ENCODE assay signal across 11 cellular contexts in genomic region chr11:69007978-69008381, GRCh38. TPM values are rescaled to one million over a fixed set of nuclear protein-coding genes. Genes with fewer than 3 reads are reported as not detected.
DNase-seq lines count a peak whose midpoint lies in the region; ATAC-seq and TF ChIP-seq lines count a peak whose summit lies in the region.
"Had no signal": no experiment of that assay in that cellular context is flagged by ENCODE, and none has a peak within 500 bp of the region (broad histone marks: within the 10 kb centered on the region; RNA-seq: fewer than 3 reads in every experiment).

No MANE protein-coding gene starts in this region.

- H2AFZ ChIP-seq in neuronal stem cell (ENCODE audit: low read length): peak overlapping the region; percentile 32

- H3K14ac ChIP-seq in neuronal stem cell (ENCODE audit: low read length): no peak overlapping the region

- H3K27ac ChIP-seq in neuronal stem cell (replicated peaks; ENCODE audit: low read length): no peak overlapping the region
- H3K27ac ChIP-seq in aorta (ENCODE audit: low read depth in 1 of 2, low read length in 2 of 2): peak overlapping the region; percentile 58 to 83

- no peak overlapping the region for H2AK5ac ChIP-seq in neuronal stem cell (ENCODE audit: low read depth, low read length)

- no peak overlapping the region for H3K4me2 ChIP-seq in neuronal stem cell (ENCODE audit: insufficient read depth, low read length, poor library complexity, severe bottlenecking)

- H3K27me3 ChIP-seq in neuronal stem cell (ENCODE audit: control insufficient read depth in 3 of 3, insufficient read depth in 3 of 3, low read depth in 1 of 3, low read length in 3 of 3) (peaks cover 0 to 61% (median 2%) of the 10 kb centered on the region in 3 experiments), aorta (ENCODE audit: control insufficient read depth in 1 of 2, insufficient read depth in 2 of 2, low read length in 1 of 2) (no peaks in the 10 kb centered on the region)

- no peak overlapping the region for H3K4me3 ChIP-seq in fibroblast of the aortic adventitia (ENCODE audit: low read depth, low read length)
- no peak overlapping the region for H3K4me3 ChIP-seq in neuronal stem cell (ENCODE audit: low read length in 2 of 2)
- H3K4me3 ChIP-seq in aorta (ENCODE audit: low read length in 2 of 2): no peak overlapping the region

- TF ChIP-seq CTCF in fibroblast of the aortic adventitia (IDR thresholded peaks at IDR 0.05; ENCODE audit: insufficient read depth, low read length): no peak

- intact Hi-C loops in cardiac septum (cut with DNase I) (no loop called here), left ventricle myocardium superior (cut with micrococcal nuclease) (no loop called here), aorta (cut with DNase I) (no loop called here)

- no peak overlapping the region for H2BK5ac ChIP-seq in neuronal stem cell (ENCODE audit: low read length)

- H3K79me1 ChIP-seq in neuronal stem cell (ENCODE audit: low read depth, low read length): peaks cover 2% of the 10 kb centered on the region

- ATAC-seq in left ventricle myocardium superior: no peak
- ATAC-seq in aorta (ENCODE audit: low FRiP score): no peak
- ATAC-seq in HG03571 (IDR thresholded peaks at IDR 0.05; ENCODE audit: unreplicated experiment): no peak

- H2BK120ac ChIP-seq in neuronal stem cell (ENCODE audit: low read depth, low read length): no peak overlapping the region

- H3K4me1 ChIP-seq in neuronal stem cell (ENCODE audit: control insufficient read depth in 2 of 2, insufficient read depth in 1 of 2, low read depth in 1 of 2, low read length in 2 of 2) (peaks cover 33 to 36% of the 10 kb centered on the region in 2 donors), aorta (ENCODE audit: control insufficient read depth in 1 of 2, insufficient read depth in 2 of 2, low read length in 2 of 2) (no peaks in the 10 kb centered on the region)

- no peak overlapping the region for H2BK15ac ChIP-seq in neuronal stem cell (ENCODE audit: low read length)

- no peaks in the 10 kb centered on the region for H3K36me3 ChIP-seq in neuronal stem cell (replicated peaks in 1 of 2; ENCODE audit: control insufficient read depth in 2 of 2, insufficient read depth in 2 of 2, low read length in 2 of 2)
- peaks cover 7 to 19% of the 10 kb centered on the region in 2 donors for H3K36me3 ChIP-seq in aorta (ENCODE audit: control insufficient read depth in 1 of 2, insufficient read depth in 2 of 2, low read length in 1 of 2)

- H3K18ac ChIP-seq in neuronal stem cell (ENCODE audit: low read length): no peak overlapping the region

- no peak overlapping the region for H4K91ac ChIP-seq in neuronal stem cell (ENCODE audit: low read depth, low read length, poor library complexity)

- DNase-seq in cardiac septum (ENCODE audit: low spot score): peak; percentile 51
- DNase-seq in left ventricle myocardium superior: no peak
- peak; percentile 46 for DNase-seq in fibroblast of the aortic adventitia (ENCODE audit: low read depth)
- DNase-seq in neuronal stem cell (ENCODE audit: low spot score): no peak
- DNase-seq in aorta: peak; percentile 55 to 69
- DNase-seq in NCI-H510A (lab: John Stamatoyannopoulos, UW): no peak
- no peak for DNase-seq in NCI-H748 (lab: John Stamatoyannopoulos, UW; ENCODE audit: unreplicated experiment)
- DNase-seq: midbrain, NCI-H2029 had no signal

- WGBS in neuronal stem cell (ENCODE audit: extremely low coverage in 2 of 2, insufficient read length in 2 of 2, insufficient replicate concordance in 1 of 2), 2 donors: no CpG with 5 or more reads among the region's 8 CpGs
- WGBS in aorta, 2 donors: 35 to 39% methylated on average over 8 of the region's 8 CpGs

- H3K23ac ChIP-seq in neuronal stem cell (ENCODE audit: low read depth, low read length, poor library complexity): no peak overlapping the region

- H2BK12ac ChIP-seq in neuronal stem cell (ENCODE audit: low read length): no peak overlapping the region

- H4K8ac ChIP-seq in neuronal stem cell (ENCODE audit: low read depth, low read length): no peak overlapping the region

- H3K9me3 ChIP-seq in neuronal stem cell (replicated peaks in 1 of 2; ENCODE audit: control insufficient read depth in 2 of 2, insufficient read depth in 1 of 2, low read depth in 1 of 2, low read length in 2 of 2) (peaks cover 0 to 2% of the 10 kb centered on the region in 2 donors), aorta (ENCODE audit: control insufficient read depth, low read length) (no peaks in the 10 kb centered on the region)

- H3K4ac ChIP-seq in neuronal stem cell (ENCODE audit: low read length): no peak overlapping the region

- H3K9ac ChIP-seq in neuronal stem cell (ENCODE audit: low read depth, low read length, poor library complexity): no peak overlapping the region

RNA-seq across cellular contexts. Expression of gene MRGPRF, which starts 5.1 kb away (rescaled TPM):
- total RNA-seq in cardiac septum (2.3 TPM), left ventricle myocardium superior (5.5 TPM), fibroblast of the aortic adventitia (ENCODE audit: low replicate concordance) (34.3 and 41.8 TPM in 2 replicates), aorta (100 to 1,000 TPM in 1 of 2 donors, 10 to 100 TPM in 1; 75.7 to 108 TPM)
- 2.2 TPM for polyA plus RNA-seq in neuronal stem cell (2013, experiment 1 of 2)
- polyA plus RNA-seq in neuronal stem cell (2013, experiment 2 of 2): 2.0 TPM
- polyA plus RNA-seq in aorta: 100 to 1,000 TPM in 1 of 2 donors, 10 to 100 TPM in 1; 26.4 to 130 TPM
- total RNA-seq: activated CD8-positive, alpha-beta memory T cell treated with anti-CD3 and anti-CD28 coated beads for 36 hours had no signal

RNA-seq across cellular contexts. Expression of gene MRGPRD, which starts 27.2 kb away (rescaled TPM):
- total RNA-seq in cardiac septum (not detected), left ventricle myocardium superior (not detected), fibroblast of the aortic adventitia (ENCODE audit: low replicate concordance) (not detected in 2 replicates), aorta (under 1 TPM in 1 of 2 donors, not detected in 1; 0.49 TPM)
- polyA plus RNA-seq in neuronal stem cell (2013, experiment 1 of 2): 0.04 TPM
- not detected for polyA plus RNA-seq in neuronal stem cell (2013, experiment 2 of 2)
- not detected for polyA plus RNA-seq in aorta
- total RNA-seq: activated CD8-positive, alpha-beta memory T cell treated with anti-CD3 and anti-CD28 coated beads for 36 hours had no signal

RNA-seq across cellular contexts. Expression of gene TPCN2, which starts 40.8 kb away (rescaled TPM):
- total RNA-seq in cardiac septum (12.5 TPM), left ventricle myocardium superior (7.9 TPM), fibroblast of the aortic adventitia (ENCODE audit: low replicate concordance) (10.3 and 11.1 TPM in 2 replicates), aorta (10 to 100 TPM; 25.8 to 27.9 TPM)
- 4.3 TPM for polyA plus RNA-seq in neuronal stem cell (2013, experiment 1 of 2)
- 4.3 TPM for polyA plus RNA-seq in neuronal stem cell (2013, experiment 2 of 2)
- 10 to 100 TPM in 1 of 2 donors, 1 to 10 TPM in 1; 1.5 to 20.8 TPM for polyA plus RNA-seq in aorta

Comparison
In these comparisons a context has a peak if more than half of its experiments do, and no peak if none do; other contexts are left out.
1. DNase-seq: peak in cardiac septum (single experiment), fibroblast of the aortic adventitia (single experiment) and aorta (2 of 2); none in left ventricle myocardium superior (single experiment), neuronal stem cell (single experiment), NCI-H510A (single experiment) and NCI-H748 (single experiment).